6 cellular contexts compared by ENCODE assay signal in the genomic region with DNA sequence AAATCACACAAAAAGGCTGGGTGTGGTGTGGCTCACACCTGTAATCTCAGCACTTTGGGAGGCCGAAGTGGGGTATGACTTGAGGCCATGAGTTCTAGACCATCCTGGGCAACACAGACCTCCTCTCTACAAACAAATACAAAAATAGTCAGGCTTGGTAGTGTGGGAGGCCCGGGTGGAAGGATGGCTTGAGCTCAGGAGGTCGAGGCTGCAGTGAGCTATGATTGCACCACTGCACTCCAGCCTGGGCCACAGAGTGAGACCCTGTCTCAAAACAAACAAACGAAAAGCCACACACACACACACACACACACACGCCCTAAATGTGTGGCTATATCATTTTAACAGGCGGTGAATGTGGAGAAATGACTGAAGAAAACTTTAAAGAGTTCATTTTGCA. TPM values are rescaled to one million over a fixed set of nuclear protein-coding genes. Genes with fewer than 3 reads are reported as not detected.
A peak's percentile ranks its signal among the peaks of the same experiment; 100 is the strongest.
DNase-seq lines count a peak whose midpoint lies in the region; ATAC-seq and TF ChIP-seq lines count a peak whose summit lies in the region.

No MANE protein-coding gene starts in this region.

- no peaks in the 10 kb centered on the region for H3K4me1 ChIP-seq in prostate gland (replicated peaks)

- TF ChIP-seq POLR2A in prostate gland (IDR thresholded peaks at IDR 0.05): no peak

- BruUV-seq in MCF 10A (replicated peaks; lab: Mats Ljungman, UMichigan): no TSS peak

- H3K27ac Mint-ChIP-seq in IgD-negative memory B cell (peak overlapping the region in 2 of 3 donors; percentile 63 to 86), MCF 10A (ENCODE audit: low read depth, unreplicated experiment) (peak overlapping the region; percentile 90)

- peaks cover 3 to 18% of the 10 kb centered on the region in 2 donors for H3K36me3 ChIP-seq in prostate gland

- intact Hi-C loops in MCF 10A (cut with micrococcal nuclease): no loop called here
- intact Hi-C loops in prostate gland (cut with DNase I): no loop called here

- H3K9me3 ChIP-seq in prostate gland: no peaks in the 10 kb centered on the region

- no peak for ATAC-seq in HG02678 (IDR thresholded peaks at IDR 0.05; ENCODE audit: unreplicated experiment)

- H3K36me3 Mint-ChIP-seq in IgD-negative memory B cell (peaks cover 10% of the 10 kb centered on the region), MCF 10A (ENCODE audit: insufficient read depth, unreplicated experiment) (peaks cover 47% of the 10 kb centered on the region)

- H3K4me1 Mint-ChIP-seq in IgD-negative memory B cell (peaks cover 3 to 9% (median 5%) of the 10 kb centered on the region in 3 donors), MCF 10A (ENCODE audit: insufficient read depth, unreplicated experiment) (peaks cover 10% of the 10 kb centered on the region)

- peak overlapping the region; percentile 92 to 98 (median 95) for H3K4me3 Mint-ChIP-seq in IgD-negative memory B cell
- H3K4me3 Mint-ChIP-seq in MCF 10A (ENCODE audit: unreplicated experiment): peak overlapping the region; percentile 85

- H3K9me3 Mint-ChIP-seq in IgD-negative memory B cell: no peaks in the 10 kb centered on the region
- no peaks in the 10 kb centered on the region for H3K9me3 Mint-ChIP-seq in MCF 10A (ENCODE audit: unreplicated experiment)

- POLR2A ChIA-PET in MCF 10A (lab: Yijun Ruan, JAX): interaction anchor here (0.5 to 2.8 kb wide), 13 partner anchors 12 to 1321 kb away, joined by 3 to 13 read pairs (median 3); a partner anchor contains a TSS

- CTCF ChIA-PET in MCF 10A (lab: Yijun Ruan, JAX): interaction anchor here (0.5 to 0.8 kb wide), 2 partner anchors 141 to 1022 kb away, joined by 3 to 6 read pairs; no protein-coding TSS in a partner anchor

- peak overlapping the region in 1 of 2 donors; percentile 79 for H3K27ac ChIP-seq in prostate gland

- H3K27me3 ChIP-seq in prostate gland (replicated peaks; ENCODE audit: insufficient read depth): no peaks in the 10 kb centered on the region

- TF ChIP-seq CTCF in MCF 10A (IDR thresholded peaks at IDR 0.05; ENCODE audit: unreplicated experiment): no peak
- no peak for TF ChIP-seq CTCF in prostate gland (IDR thresholded peaks at IDR 0.05)

- H3K4me3 ChIP-seq in prostate gland: peak overlapping the region in 1 of 2 donors; percentile 78

- no peak for DNase-seq in MCF 10A (ENCODE audit: unreplicated experiment)
- peak; percentile 3 for DNase-seq in prostate gland (ENCODE audit: low spot score)
- no peak for DNase-seq in ureter (ENCODE audit: low spot score)
- DNase-seq in NCI-H1105 treated with DMSO at 0.1 percent for 48 hours (lab: John Stamatoyannopoulos, UW): no peak

- WGBS in prostate gland: 82% methylated on average over 6 of the region's 6 CpGs

- H3K27me3 Mint-ChIP-seq in IgD-negative memory B cell: peaks cover 2% of the 10 kb centered on the region
- H3K27me3 Mint-ChIP-seq in MCF 10A (ENCODE audit: insufficient read depth, unreplicated experiment): no peaks in the 10 kb centered on the region

RNA-seq across cellular contexts. Expression of a gene that starts 0.9 kb away (rescaled TPM):
- 8.5 TPM for polyA plus RNA-seq in IgD-negative memory B cell
- 9.6 and 11.8 TPM in 2 replicates for total RNA-seq in MCF 10A (2022)
- 10 to 100 TPM; 12.2 to 14.7 TPM for total RNA-seq in prostate gland
- total RNA-seq in ureter: 14.8 TPM

RNA-seq across cellular contexts. Expression of a gene that starts 10.1 kb away (rescaled TPM):
- polyA plus RNA-seq in IgD-negative memory B cell: not detected
- not detected in 2 replicates for total RNA-seq in MCF 10A (2022)
- total RNA-seq in prostate gland: 1 to 10 TPM in 1 of 2 donors, not detected in 1; 1.5 TPM
- total RNA-seq in ureter: not detected

RNA-seq across cellular contexts. Expression of a gene that starts 19.5 kb away (rescaled TPM):
- polyA plus RNA-seq in IgD-negative memory B cell: not detected
- not detected in 2 replicates for total RNA-seq in MCF 10A (2022)
- not detected for total RNA-seq in prostate gland
- not detected for total RNA-seq in ureter

RNA-seq across cellular contexts. Expression of a gene that starts 28.6 kb away (rescaled TPM):
- polyA plus RNA-seq in IgD-negative memory B cell: not detected
- not detected in 2 replicates for total RNA-seq in MCF 10A (2022)
- total RNA-seq in prostate gland: 1 to 10 TPM in 1 of 2 donors, not detected in 1; 1.5 TPM
- total RNA-seq in ureter: not detected

RNA-seq across cellular contexts. Expression of a gene that starts 38.2 kb away (rescaled TPM):
- polyA plus RNA-seq in IgD-negative memory B cell: not detected
- total RNA-seq in MCF 10A (2022): not detected in 2 replicates
- total RNA-seq in prostate gland: not detected
- total RNA-seq in ureter: not detected
